ENCODE assay signal across 26 cellular contexts in genomic region chr3:100531093-100531492, GRCh38. TPM values are rescaled to one million over a fixed set of nuclear protein-coding genes. Genes with fewer than 3 reads are reported as not detected.
A peak's percentile ranks its signal among the peaks of the same experiment; 100 is the strongest.
DNase-seq lines count a peak whose midpoint lies in the region; ATAC-seq, FAIRE-seq and TF ChIP-seq lines count a peak whose summit lies in the region.
"Had no signal": no experiment of that assay in that cellular context is flagged by ENCODE, and none has a peak within 500 bp of the region (broad histone marks: within the 10 kb centered on the region; RNA-seq: fewer than 3 reads in every experiment).

No MANE protein-coding gene starts in this region.

- no peak for TF ChIP-seq CTCF in SK-N-SH (IDR thresholded peaks at IDR 0.05)
- no peak for TF ChIP-seq CTCF in A549 (IDR thresholded peaks at IDR 0.05)
- no peak for TF ChIP-seq CTCF in K562 (IDR thresholded peaks at IDR 0.05 in 2 of 3, conservative IDR thresholded peaks at IDR 0.05 in 1 of 3; ENCODE audit: insufficient read depth in 2 of 3, low read depth in 1 of 3, low read length in 3 of 3)

- H3K4me1 ChIP-seq in SK-N-SH (ENCODE audit: control insufficient read depth in 1 of 2, insufficient read depth in 2 of 2, low read depth in 1 of 2, low read length in 1 of 2) (peaks cover 11 to 20% of the 10 kb centered on the region in 2 experiments; a peak in 3 of 4 replicates), A549 (0 out of 3 replicates have a peak, but pooled peaks cover 5% of the 10 kb centered on the region), K562 (replicated peaks in 1 of 2; ENCODE audit: control insufficient read depth in 2 of 2, insufficient read depth in 2 of 2, low read length in 2 of 2) (no peaks in the 10 kb centered on the region; a peak in 2 of 5 replicates)
- H3K4me1 ChIP-seq: BE2C, BLaER1 had no signal

- TF ChIP-seq EP300 in SK-N-SH (IDR thresholded peaks at IDR 0.05; ENCODE audit: borderline replicate concordance in 1 of 2, low read depth in 1 of 2, low read length in 1 of 2) = no peak
- TF ChIP-seq EP300 in A549 (IDR thresholded peaks at IDR 0.05) = no peak
- no peak for TF ChIP-seq EP300 in K562 (IDR thresholded peaks at IDR 0.05; ENCODE audit: low read length)

- H3F3A ChIP-seq in SK-N-SH (replicated peaks; ENCODE audit: insufficient read depth) = peaks cover 14% of the 10 kb centered on the region

- CTCF ChIA-PET in SK-N-SH (lab: Yijun Ruan, JAX) (interaction anchor here (0.6 kb wide), 1 partner anchor 687 kb away, joined by 3 read pairs; no protein-coding TSS in a partner anchor), A549 (lab: Yijun Ruan, JAX) (interaction anchor here (1.1 to 1.2 kb wide), 2 partner anchors 27 to 59 kb away, joined by 3 to 4 read pairs; no protein-coding TSS in a partner anchor), K562 (lab: Yijun Ruan, JAX; ENCODE audit: low intra/inter-chr PET ratio) (no interaction called here)

- in situ Hi-C loops in K562 (cut with MboI) = no loop called here

- H2AFZ ChIP-seq in SK-N-SH (ENCODE audit: low read depth) (no peak overlapping the region), K562 (ENCODE audit: low read depth, low read length) (no peak overlapping the region)

- intact Hi-C loops in K562 (cut with micrococcal nuclease) (no loop called here), Right ventricle myocardium inferior (cut with DNase I) (no loop called here)

- H3K4me2 ChIP-seq in SK-N-SH (no peak overlapping the region), A549 (no peak overlapping the region), K562 (ENCODE audit: insufficient read depth, low read length) (no peak overlapping the region)
- H3K4me2 ChIP-seq: BLaER1 had no signal

- no peak overlapping the region for H3K9ac ChIP-seq in SK-N-SH
- H3K9ac ChIP-seq in K562 (ENCODE audit: insufficient read depth in 1 of 2, low read depth in 2 of 2, low read length in 2 of 2) = no peak overlapping the region
- H3K9ac ChIP-seq: BLaER1 had no signal

- no peak for TF ChIP-seq POLR2A in A549 (IDR thresholded peaks at IDR 0.05; ENCODE audit: low read length)
- no peak for TF ChIP-seq POLR2A in K562 (conservative IDR thresholded peaks at IDR 0.05)

- H3K4me3 ChIP-seq in SK-N-SH (ENCODE audit: low read depth in 2 of 2, low read length in 1 of 2) (no peak overlapping the region), A549 (no peak overlapping the region), K562 (no peak overlapping the region)
- H3K4me3 ChIP-seq: BLaER1, GM12878 had no signal

- H3K79me2 ChIP-seq in SK-N-SH (ENCODE audit: insufficient read depth) (no peaks in the 10 kb centered on the region), K562 (ENCODE audit: control insufficient read depth, insufficient read depth, low read length) (no peaks in the 10 kb centered on the region)

- 76% methylated on average over 3 of the region's 3 CpGs for WGBS in SK-N-SH (ENCODE audit: low lambda C conversion rate)
- 39% methylated on average over 3 of the region's 3 CpGs for WGBS in A549 (ENCODE audit: missing lambda C conversion rate)
- WGBS in K562 (ENCODE audit: insufficient coverage, low coverage, missing lambda C conversion rate) = 4% methylated on average over 3 of the region's 3 CpGs

- H3K27ac ChIP-seq in SK-N-SH (ENCODE audit: low read depth in 2 of 2, low read length in 1 of 2) (no peak overlapping the region), A549 (no peak overlapping the region), K562 (ENCODE audit: extremely low read depth, low read depth, low read length) (no peak overlapping the region)
- H3K27ac ChIP-seq: 22Rv1, BLaER1 had no signal

- H4K20me1 ChIP-seq in SK-N-SH (ENCODE audit: insufficient read depth) (no peaks in the 10 kb centered on the region), K562 (replicated peaks; ENCODE audit: control insufficient read depth, insufficient read depth, low read length) (no peaks in the 10 kb centered on the region)
- H4K20me1 ChIP-seq: BLaER1 had no signal

- no TSS peak for BruUV-seq in K562 (replicated peaks; lab: Mats Ljungman, UMichigan)

- H3K9me3 ChIP-seq in SK-N-SH (no peaks in the 10 kb centered on the region), A549 (no peaks in the 10 kb centered on the region), K562 (replicated peaks; ENCODE audit: control insufficient read depth, insufficient read depth, low read depth, low read length) (no peaks in the 10 kb centered on the region)
- H3K9me3 ChIP-seq: BE2C, BLaER1 had no signal

- no peaks in the 10 kb centered on the region for H3K9me2 ChIP-seq in SK-N-SH

- no peak for FAIRE-seq in A549 (lab: Jason Lieb, UNC)
- FAIRE-seq in K562 (lab: Jason Lieb, UNC) = no peak
- FAIRE-seq: GM12878, GM12892, GM18507, GM19239 had no signal

- POLR2A ChIA-PET in SK-N-SH (lab: Yijun Ruan, JAX) = no interaction called here
- POLR2A ChIA-PET in A549 (lab: Yijun Ruan, JAX) = no interaction called here
- POLR2A ChIA-PET in K562 (lab: Yijun Ruan, JAX) = no interaction called here

- TF ChIP-seq RAD21 in SK-N-SH (IDR thresholded peaks at IDR 0.05; ENCODE audit: low read length) (no peak), A549 (conservative IDR thresholded peaks at IDR 0.05 in 1 of 2, IDR thresholded peaks at IDR 0.05 in 1 of 2) (no peak), K562 (CRISPR knock-in tag; conservative IDR thresholded peaks at IDR 0.05 in 1 of 2, IDR thresholded peaks at IDR 0.05 in 1 of 2) (no peak)

- H3K36me3 ChIP-seq in SK-N-SH (replicated peaks in 1 of 2; ENCODE audit: control insufficient read depth in 1 of 2, insufficient read depth in 2 of 2, low read length in 1 of 2) (no peaks in the 10 kb centered on the region), K562 (ENCODE audit: control insufficient read depth, insufficient read depth, low read length) (no peaks in the 10 kb centered on the region)
- H3K36me3 ChIP-seq: BE2C, BLaER1 had no signal

- H3K9me1 ChIP-seq in K562 (ENCODE audit: control insufficient read depth, insufficient read depth, low read length) = no peaks in the 10 kb centered on the region

- ATAC-seq in SK-N-SH treated with all-trans-retinoic acid at 6 μM for 48 hours (no peak), A549 (no peak), K562 (no peak), Right ventricle myocardium inferior (no peak)
- ATAC-seq: GM12878 had no signal

- DNase-seq in SK-N-SH (no peak), A549 (ENCODE audit: low read depth in 1 of 2, low spot score in 1 of 2) (no peak), K562 (ENCODE audit: extremely low read depth in 1 of 4, low spot score in 3 of 4) (no peak), Right ventricle myocardium inferior (ENCODE audit: missing footprints) (no peak), GM19240 (ENCODE audit: insufficient read length, low spot score) (no peak)
- DNase-seq: ACHN; BE2C; C1 segment of cervical spinal cord; CD4-positive, alpha-beta memory T cell; CD4-positive, CD25-positive, alpha-beta regulatory T cell; CD8-positive, alpha-beta memory T cell; COR-L47; DMS 273 treated with DMSO at 0.1 percent for 48 hours; DMS153; DMS53; DMS79; DND-41; EL; GDM1 had no signal

- H3K27me3 ChIP-seq in SK-N-SH (ENCODE audit: insufficient read depth) (no peaks in the 10 kb centered on the region), K562 (ENCODE audit: control insufficient read depth in 2 of 2, insufficient read depth in 2 of 2, low read length in 2 of 2) (no peaks in the 10 kb centered on the region; a peak in 1 of 5 replicates)
- H3K27me3 ChIP-seq: BE2C, BLaER1 had no signal

TF ChIP-seq in SK-N-SH treated with all-trans-retinoic acid at 6 μM for 48 hours, 23 proteins besides CTCF, POLR2A, EP300 and RAD21:
- 0 out of 2 replicates have a peak, but pooled peaks have one; percentile 3 for TF ChIP-seq ISL1 (CRISPR knock-in tag; IDR thresholded peaks at IDR 0.05)
- no peak for TF ChIP-seq ZFP3 (CRISPR knock-in tag; IDR thresholded peaks at IDR 0.05)

TF ChIP-seq in SK-N-SH, 30 proteins besides CTCF, POLR2A, EP300 and RAD21 (continues in another document):
- no peak for TF ChIP-seq GATA2 (CRISPR knock-in tag; IDR thresholded peaks at IDR 0.05)

TF ChIP-seq in A549, 52 proteins besides CTCF, POLR2A, EP300 and RAD21:
- TF ChIP-seq NPAS2 (CRISPR knock-in tag; IDR thresholded peaks at IDR 0.05; ENCODE audit: borderline replicate concordance) (no peak), NFE2L2 (conservative IDR thresholded peaks at IDR 0.05; ENCODE audit: low read length) (no peak), MAFK (IDR thresholded peaks at IDR 0.05; ENCODE audit: partially characterized antibody) (peak; percentile 51)

RNA-seq across cellular contexts. Expression of gene TMEM45A, which starts 38.7 kb away (rescaled TPM):
- polyA plus RNA-seq in SK-N-SH (2012; rRNA removed) = 6.4 and 10.8 TPM in 2 replicates
- 11.0 and 14.2 TPM in 2 replicates for polyA plus RNA-seq in SK-N-SH (2012; cell fraction: cytosol; rRNA removed)
- 1.8 and 6.0 TPM in 2 replicates for polyA plus RNA-seq in SK-N-SH (2012; cell fraction: nucleus; rRNA removed)
- 7.0 and 8.1 TPM in 2 replicates for polyA plus RNA-seq in A549 (2011; rRNA removed)
- polyA plus RNA-seq in A549 (2012; cell fraction: cytosol; rRNA removed) = 0.47 and 0.73 TPM in 2 replicates
- 0.22 and 0.56 TPM in 2 replicates for polyA plus RNA-seq in A549 (2012; cell fraction: nucleus; rRNA removed)
- polyA plus RNA-seq in A549 (2017; fragmentation: RNase III; extraction: RNeasy Plus Mini Kit Qiagen cat#74134 plus additional on column Dnase treatment) = 3.3 to 5.2 TPM (median 4.6 TPM) in 3 replicates
- 2.0 and 2.4 TPM in 2 replicates for polyA minus RNA-seq in A549 (2011; rRNA and poly(A)+ RNA removed)
- 0.46 and 2.0 TPM in 2 replicates for total RNA-seq in K562 (2011; cell fraction: chromatin; rRNA removed; ENCODE audit: low replicate concordance)
- 0.67 and 0.92 TPM in 2 replicates for total RNA-seq in K562 (2011; cell fraction: nucleolus; rRNA removed)
- 1.0 and 1.7 TPM in 2 replicates for total RNA-seq in K562 (2011; cell fraction: nucleoplasm; rRNA removed)
- 0.41 and 0.65 TPM in 2 replicates for total RNA-seq in K562 (2014; rRNA removed)
- total RNA-seq in K562 (2014; rRNA removed; fragmentation: Illumina TruSeq; extraction: Trizol) = 1.1 TPM in 2 replicates
- 0.54 and 0.57 TPM in 2 replicates for total RNA-seq in K562 (2015; rRNA removed; fragmentation: Illumina TruSeq; extraction: Trizol)
- total RNA-seq in K562 (2021) = 0.80 and 0.83 TPM in 2 replicates
- 0.22 and 0.95 TPM in 2 replicates for polyA plus RNA-seq in K562 (2011; rRNA removed)
- 0.22 and 0.59 TPM in 2 replicates for polyA plus RNA-seq in K562 (2011; cell fraction: cytosol; rRNA removed)
- 0.09 and 0.11 TPM in 2 replicates for polyA plus RNA-seq in K562 (2011; cell fraction: nucleus; rRNA removed)
- 4.5 and 4.7 TPM in 2 replicates for polyA plus RNA-seq in K562 (2012)
- 1.1 and 1.3 TPM in 2 replicates for polyA plus RNA-seq in K562 (2014; fragmentation: Illumina TruSeq; extraction: Trizol)
- polyA plus RNA-seq in K562 (2014; fragmentation: Nextera tagmentation; extraction: Ambion mirVana) = 1 to 10 TPM; 3.3 to 4.1 TPM
- polyA plus RNA-seq in K562 (2014; rRNA removed) = 0.89 and 1.1 TPM in 2 replicates
- 0.51 and 1.2 TPM in 2 replicates for polyA minus RNA-seq in K562 (2011; rRNA and poly(A)+ RNA removed)
- 1.3 TPM in 1 of 2 replicates, not detected in the other for polyA minus RNA-seq in K562 (2011; cell fraction: cytosol; rRNA and poly(A)+ RNA removed)
- polyA minus RNA-seq in K562 (2011; cell fraction: nucleus; rRNA and poly(A)+ RNA removed) = 0.33 and 0.40 TPM in 2 replicates
- total RNA-seq in Right ventricle myocardium inferior = 8.0 TPM
- polyA plus RNA-seq: CD4-positive, alpha-beta memory T cell; CD4-positive, CD25-positive, alpha-beta regulatory T cell; CD8-positive, alpha-beta memory T cell had no signal
